3 cellular contexts compared by ENCODE assay signal in genomic region chr2:106709229-106709628, GRCh38.
"Had no signal": no experiment of that assay in that cellular context is flagged by ENCODE, and none has a peak within 500 bp of the region (broad histone marks: within the 10 kb centered on the region; RNA-seq: fewer than 3 reads in every experiment).

No MANE protein-coding gene starts in this region.

- DNase-seq: GDM1, GF-D8 had no signal

- H3K4me3 ChIP-seq: GM12878 had no signal

- ATAC-seq: GM12878 had no signal
